Comparison of ENCODE assay signal across 17 cellular contexts in the genomic region with DNA sequence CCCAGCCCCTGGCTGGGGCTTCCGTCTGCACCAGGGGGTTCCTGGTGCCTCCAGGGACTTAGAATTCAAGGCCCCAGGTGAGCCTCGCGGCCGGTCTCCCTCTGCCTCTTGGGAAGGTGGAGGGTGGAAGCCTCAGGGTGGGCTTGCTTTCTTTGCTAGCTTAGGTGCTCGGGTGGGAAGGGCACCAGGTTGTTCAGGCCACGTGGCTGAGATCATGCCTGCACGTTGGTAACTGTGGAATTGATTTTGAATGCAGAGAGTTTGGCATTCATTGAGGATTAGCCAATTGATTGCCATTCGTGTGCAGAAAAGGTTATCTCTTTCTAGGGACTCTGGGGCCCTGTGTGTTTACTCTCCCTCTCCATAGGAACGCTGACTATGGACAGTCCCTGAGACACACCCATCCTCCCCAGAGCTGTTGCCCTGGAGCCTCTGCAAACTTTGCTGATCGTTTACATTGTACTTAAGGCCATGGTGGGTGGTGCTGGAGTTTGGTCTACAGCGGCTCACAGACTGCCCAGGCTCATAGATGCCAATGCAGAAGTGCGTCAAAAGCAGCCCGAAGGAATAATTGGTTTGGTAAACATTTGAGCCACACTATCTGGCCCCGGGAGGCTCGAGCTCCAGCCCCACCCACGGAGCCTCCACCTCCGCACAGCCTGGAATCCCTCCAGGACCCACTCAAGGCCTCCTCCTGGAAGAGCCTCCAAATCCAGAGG.
A peak's percentile ranks its signal among the peaks of the same experiment; 100 is the strongest.
DNase-seq lines count a peak whose midpoint lies in the region; ATAC-seq and TF ChIP-seq lines count a peak whose summit lies in the region.
"Had no signal": no experiment of that assay in that cellular context is flagged by ENCODE, and none has a peak within 500 bp of the region (broad histone marks: within the 10 kb centered on the region; RNA-seq: fewer than 3 reads in every experiment).

No MANE protein-coding gene starts in this region.

- ATAC-seq in activated CD8-positive, alpha-beta memory T cell treated with anti-CD3 and anti-CD28 coated beads, Interleukin-2, amount 10 ng/mL, durations not matched to agents 7 days and 5 days: no peak
- peak; percentile 78 to 85 for ATAC-seq in lower lobe of right lung
- ATAC-seq in upper lobe of right lung: peak; percentile 42
- ATAC-seq in HG02623 (IDR thresholded peaks at IDR 0.05; ENCODE audit: unreplicated experiment): no peak

- H3K4me1 ChIP-seq in SJSA1 (replicated peaks) (peaks cover 18% of the 10 kb centered on the region), lower lobe of right lung (peaks cover 15% of the 10 kb centered on the region), upper lobe of right lung (no peaks in the 10 kb centered on the region)
- H3K4me1 ChIP-seq: left ventricle myocardium inferior had no signal

- H3K9me3 ChIP-seq in SJSA1 (replicated peaks) (no peaks in the 10 kb centered on the region), lower lobe of right lung (no peaks in the 10 kb centered on the region), upper lobe of right lung (no peaks in the 10 kb centered on the region)
- H3K9me3 ChIP-seq: left ventricle myocardium inferior, neutrophil had no signal

- H3K9me3 Mint-ChIP-seq in activated CD8-positive, alpha-beta memory T cell treated with anti-CD3 and anti-CD28 coated beads, Interleukin-2, amount 10 ng/mL, durations not matched to agents 7 days and 5 days (ENCODE audit: low read depth): no peaks in the 10 kb centered on the region
- no peaks in the 10 kb centered on the region for H3K9me3 Mint-ChIP-seq in chondrocyte (ENCODE audit: low read depth)
- H3K9me3 Mint-ChIP-seq: central memory CD8-positive, alpha-beta T cell had no signal

- TF ChIP-seq CTCF in lower lobe of right lung (IDR thresholded peaks at IDR 0.05) (no peak), upper lobe of right lung (IDR thresholded peaks at IDR 0.05) (no peak), chondrocyte (IDR thresholded peaks at IDR 0.05) (no peak)

- peak overlapping the region; percentile 51 for H3K27ac ChIP-seq in SJSA1
- H3K27ac ChIP-seq in lower lobe of right lung: no peak overlapping the region
- no peak overlapping the region for H3K27ac ChIP-seq in upper lobe of right lung
- H3K27ac ChIP-seq: epithelial cell of prostate, left ventricle myocardium inferior, neutrophil had no signal

- no peak overlapping the region for H3K4me3 Mint-ChIP-seq in activated CD8-positive, alpha-beta memory T cell treated with anti-CD3 and anti-CD28 coated beads, Interleukin-2, amount 10 ng/mL, durations not matched to agents 7 days and 5 days
- H3K4me3 Mint-ChIP-seq in chondrocyte (ENCODE audit: unreplicated experiment): no peak overlapping the region
- H3K4me3 Mint-ChIP-seq: central memory CD8-positive, alpha-beta T cell; HFFc6 had no signal

- CTCF ChIA-PET in activated CD8-positive, alpha-beta memory T cell treated with anti-CD3 and anti-CD28 coated beads, Interleukin-2, amount 10 ng/mL, durations not matched to agents 7 days and 5 days (lab: Charles Lee): no interaction called here

- H3K27me3 Mint-ChIP-seq in activated CD8-positive, alpha-beta memory T cell treated with anti-CD3 and anti-CD28 coated beads, Interleukin-2, amount 10 ng/mL, durations not matched to agents 7 days and 5 days: no peaks in the 10 kb centered on the region
- H3K27me3 Mint-ChIP-seq in chondrocyte (ENCODE audit: low read depth): peaks cover 8% of the 10 kb centered on the region

- DNase-seq in activated CD8-positive, alpha-beta memory T cell treated with anti-CD3 and anti-CD28 coated beads, Interleukin-2, amount 10 ng/mL, durations not matched to agents 7 days and 5 days: peak; percentile 18
- no peak for DNase-seq in activated CD8-positive, alpha-beta memory T cell treated with anti-CD3 and anti-CD28 coated beads, Interleukin-2, amount 50 U/mL, for 4 hours
- DNase-seq in SJSA1 (ENCODE audit: low read depth in 1 of 2, low spot score in 2 of 2) (peak; percentile 92 to 93), lower lobe of right lung (no peak), upper lobe of right lung (no peak), chondrocyte (ENCODE audit: low spot score) (no peak), NCI-H187 (lab: John Stamatoyannopoulos, UW) (no peak)
- DNase-seq: ACHN; activated CD4-positive, alpha-beta T cell treated with anti-CD3 and anti-CD28 coated beads for 1 hour; activated T-cell treated with anti-CD3 and anti-CD28 coated beads, Interleukin-2, amount 50 U/mL, for 1 hour; HFFc6; left ventricle myocardium inferior; T-helper 1 cell had no signal

- intact Hi-C loops in lower lobe of right lung (cut with DNase I) (no loop called here), upper lobe of right lung (cut with DNase I) (no loop called here)

- H3K4me1 Mint-ChIP-seq in activated CD8-positive, alpha-beta memory T cell treated with anti-CD3 and anti-CD28 coated beads, Interleukin-2, amount 10 ng/mL, durations not matched to agents 7 days and 5 days: no peaks in the 10 kb centered on the region
- peaks cover 6% of the 10 kb centered on the region for H3K4me1 Mint-ChIP-seq in chondrocyte (ENCODE audit: low read depth)
- H3K4me1 Mint-ChIP-seq: central memory CD8-positive, alpha-beta T cell had no signal

- H3K27me3 ChIP-seq in SJSA1 (replicated peaks) (no peaks in the 10 kb centered on the region), lower lobe of right lung (ENCODE audit: low read depth) (peaks cover 4% of the 10 kb centered on the region), upper lobe of right lung (no peaks in the 10 kb centered on the region)
- H3K27me3 ChIP-seq: neutrophil had no signal

- H3K36me3 ChIP-seq in SJSA1: no peaks in the 10 kb centered on the region
- H3K36me3 ChIP-seq in lower lobe of right lung: no peaks in the 10 kb centered on the region
- H3K36me3 ChIP-seq in upper lobe of right lung: no peaks in the 10 kb centered on the region
- H3K36me3 ChIP-seq: left ventricle myocardium inferior, neutrophil had no signal

- no peak overlapping the region for H3K27ac Mint-ChIP-seq in activated CD8-positive, alpha-beta memory T cell treated with anti-CD3 and anti-CD28 coated beads, Interleukin-2, amount 10 ng/mL, durations not matched to agents 7 days and 5 days
- H3K27ac Mint-ChIP-seq in chondrocyte (ENCODE audit: unreplicated experiment): no peak overlapping the region
- H3K27ac Mint-ChIP-seq: HFFc6 had no signal

- H3K4me3 ChIP-seq in SJSA1 (no peak overlapping the region), lower lobe of right lung (no peak overlapping the region), upper lobe of right lung (no peak overlapping the region)
- H3K4me3 ChIP-seq: left ventricle myocardium inferior had no signal

- no peaks in the 10 kb centered on the region for H3K36me3 Mint-ChIP-seq in activated CD8-positive, alpha-beta memory T cell treated with anti-CD3 and anti-CD28 coated beads, Interleukin-2, amount 10 ng/mL, durations not matched to agents 7 days and 5 days
- no peaks in the 10 kb centered on the region for H3K36me3 Mint-ChIP-seq in chondrocyte (ENCODE audit: low read depth)

Comparison
In these comparisons a context has a peak if more than half of its experiments do, and no peak if none do; other contexts are left out.
1. DNase-seq: peak in activated CD8-positive, alpha-beta memory T cell treated with anti-CD3 and anti-CD28 coated beads, Interleukin-2, amount 10 ng/mL, durations not matched to agents 7 days and 5 days (single experiment) and SJSA1 (2 of 2); none in activated CD8-positive, alpha-beta memory T cell treated with anti-CD3 and anti-CD28 coated beads, Interleukin-2, amount 50 U/mL, for 4 hours (single experiment), lower lobe of right lung (single experiment), upper lobe of right lung (single experiment), chondrocyte (single experiment) and NCI-H187 (0 of 2).
2. ATAC-seq: peak in lower lobe of right lung (2 of 2) and upper lobe of right lung (single experiment); none in activated CD8-positive, alpha-beta memory T cell treated with anti-CD3 and anti-CD28 coated beads, Interleukin-2, amount 10 ng/mL, durations not matched to agents 7 days and 5 days (single experiment) and HG02623 (single experiment).